In the genomic region with DNA sequence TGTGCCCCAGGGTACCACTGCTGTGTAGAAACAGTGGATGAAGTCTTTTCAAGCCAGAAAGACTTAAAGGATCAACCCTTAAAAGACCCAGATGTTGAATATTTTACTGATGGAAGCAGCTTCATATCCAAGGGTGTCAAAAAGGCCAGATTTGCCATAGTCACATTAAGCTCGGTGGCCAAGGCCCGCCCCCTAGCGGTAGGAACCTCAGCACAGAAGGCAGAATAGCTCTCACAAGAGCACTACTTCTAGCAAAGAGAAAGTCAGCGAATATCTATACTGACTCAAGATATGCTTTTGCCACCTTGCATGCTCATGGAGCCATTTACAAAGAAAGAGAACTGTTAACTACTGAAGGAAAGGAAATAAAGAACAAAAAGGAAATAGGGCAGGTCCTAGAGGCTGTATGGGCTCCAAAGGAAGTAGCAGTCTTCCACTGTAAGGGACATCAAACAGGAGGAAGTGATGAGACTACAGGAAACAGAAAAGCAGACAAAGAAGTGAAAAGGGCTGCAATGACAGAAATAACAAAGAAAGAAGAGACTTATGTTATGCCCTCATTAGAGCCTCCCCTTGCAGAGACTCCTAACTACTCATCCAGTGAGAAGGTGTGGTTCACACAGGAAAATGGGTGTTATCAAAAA, we compare ENCODE assay signal across 8 cellular contexts.
DNase-seq lines count a peak whose midpoint lies in the region; ATAC-seq and TF ChIP-seq lines count a peak whose summit lies in the region.

No MANE protein-coding gene starts in this region.

- TF ChIP-seq CTCF in LNCaP clone FGC (IDR thresholded peaks at IDR 0.05; ENCODE audit: control insufficient read depth, extremely low read depth, insufficient read depth) (peak; percentile 97), WTC11 (IDR thresholded peaks at IDR 0.05) (peak; percentile 80), left ventricle myocardium inferior (IDR thresholded peaks at IDR 0.05; ENCODE audit: borderline replicate concordance) (peak; percentile 66)

- H3K27me3 ChIP-seq in left ventricle myocardium inferior (ENCODE audit: low read depth), result no peaks in the 10 kb centered on the region

- peak; percentile 39 for ATAC-seq in GM21737 (IDR thresholded peaks at IDR 0.05; ENCODE audit: unreplicated experiment)
- peak; percentile 65 for ATAC-seq in WTC11
- ATAC-seq in HG03025 (IDR thresholded peaks at IDR 0.05; ENCODE audit: low FRiP score, unreplicated experiment), result no peak

- peaks cover 22% of the 10 kb centered on the region for H3K36me3 Mint-ChIP-seq in WTC11

- H3K9me3 ChIP-seq in left ventricle myocardium inferior (replicated peaks), result peaks cover 15% of the 10 kb centered on the region

- H3K36me3 ChIP-seq in left ventricle myocardium inferior, result no peaks in the 10 kb centered on the region

- H3K4me3 ChIP-seq in LNCaP clone FGC (ENCODE audit: low read depth, low read length) (no peak overlapping the region), left ventricle myocardium inferior (no peak overlapping the region)

- DNase-seq in SIG-M5 treated with dmso at 0.1 percent for 504 hours (lab: John Stamatoyannopoulos, UW; ENCODE audit: unreplicated experiment), result peak; percentile 39
- DNase-seq in SIG-M5 (lab: John Stamatoyannopoulos, UW), result no peak
- DNase-seq in LNCaP clone FGC (ENCODE audit: low read depth), result peak; percentile 15
- DNase-seq in WTC11 (ENCODE audit: low spot score), result peak; percentile 73
- no peak for DNase-seq in left ventricle myocardium inferior
- peak; percentile 30 for DNase-seq in stimulated activated CD4-positive, alpha-beta T cell treated with anti-CD3 and anti-CD28 coated beads, Interleukin-4, amount 100 ng/mL, for 24 hours

- CTCF ChIA-PET in WTC11 (lab: Charles Lee), result interaction anchor here (0.6 to 2.0 kb wide), 24 partner anchors 9 to 154 kb away, joined by 3 to 18 read pairs (median 3); a partner anchor contains a TSS

- POLR2A ChIA-PET in WTC11 (lab: Charles Lee), result no interaction called here

- no peaks in the 10 kb centered on the region for H3K4me1 ChIP-seq in left ventricle myocardium inferior

- peaks cover 12% of the 10 kb centered on the region; the same call in 1 of the 2 replicates for H3K4me1 Mint-ChIP-seq in WTC11

- peaks cover 4% of the 10 kb centered on the region; the same call in 1 of the 2 replicates for H3K27me3 Mint-ChIP-seq in WTC11 (ENCODE audit: low read depth)

- no peak overlapping the region for H3K4me3 Mint-ChIP-seq in WTC11

- H3K9me3 Mint-ChIP-seq in WTC11, result peaks cover 34% of the 10 kb centered on the region

- no peak overlapping the region for H3K27ac Mint-ChIP-seq in WTC11

- intact Hi-C loops in left ventricle myocardium inferior (cut with micrococcal nuclease), result no loop called here

- H3K27ac ChIP-seq in left ventricle myocardium inferior (replicated peaks), result no peak overlapping the region

TF ChIP-seq in WTC11, 78 proteins besides CTCF, POLR2A, EP300 and RAD21 (continues in another document):
- no peak for TF ChIP-seq CBFB (CRISPR knock-in tag; IDR thresholded peaks at IDR 0.05; ENCODE audit: low read depth)
- TF ChIP-seq, protein P1, sequence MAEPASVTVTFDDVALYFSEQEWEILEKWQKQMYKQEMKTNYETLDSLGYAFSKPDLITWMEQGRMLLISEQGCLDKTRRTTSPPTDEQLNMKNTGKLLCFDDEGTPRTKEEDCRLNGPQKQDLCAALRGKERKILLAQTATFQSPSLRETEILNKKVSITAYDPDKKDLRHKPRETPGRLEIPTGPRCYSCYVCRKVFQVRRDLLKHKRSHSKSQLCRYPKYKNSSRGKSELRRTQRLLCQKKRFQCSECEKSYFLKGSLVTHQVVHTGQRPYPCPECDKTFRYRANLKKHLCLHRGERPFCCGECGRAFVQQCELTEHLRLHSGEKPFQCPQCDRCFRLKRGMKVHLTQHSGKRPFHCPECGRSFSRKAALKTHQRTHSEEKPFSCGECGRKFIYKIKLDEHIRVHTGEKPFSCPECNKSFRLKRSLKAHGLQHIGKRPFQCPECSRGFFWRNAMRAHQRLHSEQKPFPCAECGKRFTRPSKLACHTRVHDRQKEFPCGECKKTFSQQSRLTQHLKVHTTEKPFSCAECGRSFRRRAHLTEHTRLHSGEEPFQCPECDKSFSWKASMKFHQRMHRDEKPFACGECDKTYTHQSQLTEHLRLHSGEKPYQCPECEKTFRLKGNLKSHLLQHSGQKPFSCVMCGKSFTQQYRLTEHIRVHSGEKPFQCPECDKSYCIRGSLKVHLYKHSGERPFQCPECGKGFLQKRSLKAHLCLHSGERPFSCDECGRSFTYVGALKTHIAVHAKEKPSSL (CRISPR knock-in tag; conservative IDR thresholded peaks at IDR 0.05), result no peak
- no peak for TF ChIP-seq PRRX2 (CRISPR knock-in tag; IDR thresholded peaks at IDR 0.05)
- no peak for TF ChIP-seq SP1 (CRISPR knock-in tag; conservative IDR thresholded peaks at IDR 0.05)
- TF ChIP-seq, protein P2, sequence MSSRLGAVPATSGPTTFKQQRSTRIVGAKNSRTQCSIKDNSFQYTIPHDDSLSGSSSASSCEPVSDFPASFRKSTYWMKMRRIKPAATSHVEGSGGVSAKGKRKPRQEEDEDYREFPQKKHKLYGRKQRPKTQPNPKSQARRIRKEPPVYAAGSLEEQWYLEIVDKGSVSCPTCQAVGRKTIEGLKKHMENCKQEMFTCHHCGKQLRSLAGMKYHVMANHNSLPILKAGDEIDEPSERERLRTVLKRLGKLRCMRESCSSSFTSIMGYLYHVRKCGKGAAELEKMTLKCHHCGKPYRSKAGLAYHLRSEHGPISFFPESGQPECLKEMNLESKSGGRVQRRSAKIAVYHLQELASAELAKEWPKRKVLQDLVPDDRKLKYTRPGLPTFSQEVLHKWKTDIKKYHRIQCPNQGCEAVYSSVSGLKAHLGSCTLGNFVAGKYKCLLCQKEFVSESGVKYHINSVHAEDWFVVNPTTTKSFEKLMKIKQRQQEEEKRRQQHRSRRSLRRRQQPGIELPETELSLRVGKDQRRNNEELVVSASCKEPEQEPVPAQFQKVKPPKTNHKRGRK (CRISPR knock-in tag; IDR thresholded peaks at IDR 0.05; ENCODE audit: borderline replicate concordance), result no peak
- TF ChIP-seq, protein P3, sequence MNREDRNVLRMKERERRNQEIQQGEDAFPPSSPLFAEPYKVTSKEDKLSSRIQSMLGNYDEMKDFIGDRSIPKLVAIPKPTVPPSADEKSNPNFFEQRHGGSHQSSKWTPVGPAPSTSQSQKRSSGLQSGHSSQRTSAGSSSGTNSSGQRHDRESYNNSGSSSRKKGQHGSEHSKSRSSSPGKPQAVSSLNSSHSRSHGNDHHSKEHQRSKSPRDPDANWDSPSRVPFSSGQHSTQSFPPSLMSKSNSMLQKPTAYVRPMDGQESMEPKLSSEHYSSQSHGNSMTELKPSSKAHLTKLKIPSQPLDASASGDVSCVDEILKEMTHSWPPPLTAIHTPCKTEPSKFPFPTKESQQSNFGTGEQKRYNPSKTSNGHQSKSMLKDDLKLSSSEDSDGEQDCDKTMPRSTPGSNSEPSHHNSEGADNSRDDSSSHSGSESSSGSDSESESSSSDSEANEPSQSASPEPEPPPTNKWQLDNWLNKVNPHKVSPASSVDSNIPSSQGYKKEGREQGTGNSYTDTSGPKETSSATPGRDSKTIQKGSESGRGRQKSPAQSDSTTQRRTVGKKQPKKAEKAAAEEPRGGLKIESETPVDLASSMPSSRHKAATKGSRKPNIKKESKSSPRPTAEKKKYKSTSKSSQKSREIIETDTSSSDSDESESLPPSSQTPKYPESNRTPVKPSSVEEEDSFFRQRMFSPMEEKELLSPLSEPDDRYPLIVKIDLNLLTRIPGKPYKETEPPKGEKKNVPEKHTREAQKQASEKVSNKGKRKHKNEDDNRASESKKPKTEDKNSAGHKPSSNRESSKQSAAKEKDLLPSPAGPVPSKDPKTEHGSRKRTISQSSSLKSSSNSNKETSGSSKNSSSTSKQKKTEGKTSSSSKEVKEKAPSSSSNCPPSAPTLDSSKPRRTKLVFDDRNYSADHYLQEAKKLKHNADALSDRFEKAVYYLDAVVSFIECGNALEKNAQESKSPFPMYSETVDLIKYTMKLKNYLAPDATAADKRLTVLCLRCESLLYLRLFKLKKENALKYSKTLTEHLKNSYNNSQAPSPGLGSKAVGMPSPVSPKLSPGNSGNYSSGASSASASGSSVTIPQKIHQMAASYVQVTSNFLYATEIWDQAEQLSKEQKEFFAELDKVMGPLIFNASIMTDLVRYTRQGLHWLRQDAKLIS (CRISPR knock-in tag; IDR thresholded peaks at IDR 0.05; ENCODE audit: borderline replicate concordance), result no peak
- no peak for TF ChIP-seq ZNF396 (CRISPR knock-in tag; IDR thresholded peaks at IDR 0.05; ENCODE audit: borderline replicate concordance)
- no peak for TF ChIP-seq ZNF317 (CRISPR knock-in tag; IDR thresholded peaks at IDR 0.05; ENCODE audit: borderline replicate concordance, low read depth)
- no peak for TF ChIP-seq TEAD4 (CRISPR knock-in tag; IDR thresholded peaks at IDR 0.05)
- TF ChIP-seq ELF4 (CRISPR knock-in tag; IDR thresholded peaks at IDR 0.05; ENCODE audit: low read depth), result no peak
- TF ChIP-seq, protein P4, sequence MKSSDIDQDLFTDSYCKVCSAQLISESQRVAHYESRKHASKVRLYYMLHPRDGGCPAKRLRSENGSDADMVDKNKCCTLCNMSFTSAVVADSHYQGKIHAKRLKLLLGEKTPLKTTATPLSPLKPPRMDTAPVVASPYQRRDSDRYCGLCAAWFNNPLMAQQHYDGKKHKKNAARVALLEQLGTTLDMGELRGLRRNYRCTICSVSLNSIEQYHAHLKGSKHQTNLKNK (CRISPR knock-in tag; IDR thresholded peaks at IDR 0.05), result no peak
- TF ChIP-seq RELA (CRISPR knock-in tag; IDR thresholded peaks at IDR 0.05; ENCODE audit: borderline replicate concordance), result no peak
- no peak for TF ChIP-seq ZNF138 (CRISPR knock-in tag; conservative IDR thresholded peaks at IDR 0.05)
- TF ChIP-seq, protein P5, sequence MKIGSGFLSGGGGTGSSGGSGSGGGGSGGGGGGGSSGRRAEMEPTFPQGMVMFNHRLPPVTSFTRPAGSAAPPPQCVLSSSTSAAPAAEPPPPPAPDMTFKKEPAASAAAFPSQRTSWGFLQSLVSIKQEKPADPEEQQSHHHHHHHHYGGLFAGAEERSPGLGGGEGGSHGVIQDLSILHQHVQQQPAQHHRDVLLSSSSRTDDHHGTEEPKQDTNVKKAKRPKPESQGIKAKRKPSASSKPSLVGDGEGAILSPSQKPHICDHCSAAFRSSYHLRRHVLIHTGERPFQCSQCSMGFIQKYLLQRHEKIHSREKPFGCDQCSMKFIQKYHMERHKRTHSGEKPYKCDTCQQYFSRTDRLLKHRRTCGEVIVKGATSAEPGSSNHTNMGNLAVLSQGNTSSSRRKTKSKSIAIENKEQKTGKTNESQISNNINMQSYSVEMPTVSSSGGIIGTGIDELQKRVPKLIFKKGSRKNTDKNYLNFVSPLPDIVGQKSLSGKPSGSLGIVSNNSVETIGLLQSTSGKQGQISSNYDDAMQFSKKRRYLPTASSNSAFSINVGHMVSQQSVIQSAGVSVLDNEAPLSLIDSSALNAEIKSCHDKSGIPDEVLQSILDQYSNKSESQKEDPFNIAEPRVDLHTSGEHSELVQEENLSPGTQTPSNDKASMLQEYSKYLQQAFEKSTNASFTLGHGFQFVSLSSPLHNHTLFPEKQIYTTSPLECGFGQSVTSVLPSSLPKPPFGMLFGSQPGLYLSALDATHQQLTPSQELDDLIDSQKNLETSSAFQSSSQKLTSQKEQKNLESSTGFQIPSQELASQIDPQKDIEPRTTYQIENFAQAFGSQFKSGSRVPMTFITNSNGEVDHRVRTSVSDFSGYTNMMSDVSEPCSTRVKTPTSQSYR (CRISPR knock-in tag; IDR thresholded peaks at IDR 0.05), result no peak

Comparison
In these comparisons a context has a peak if more than half of its experiments do, and no peak if none do; other contexts are left out.
1. DNase-seq: peak in SIG-M5 treated with dmso at 0.1 percent for 504 hours (single experiment), LNCaP clone FGC (single experiment), WTC11 (single experiment) and stimulated activated CD4-positive, alpha-beta T cell treated with anti-CD3 and anti-CD28 coated beads, Interleukin-4, amount 100 ng/mL, for 24 hours (single experiment); none in SIG-M5 (single experiment) and left ventricle myocardium inferior (single experiment).
2. Peak in every context shown above with its lines, with median percentiles within 50 percentile points of each other: CTCF ChIP-seq.